In the genomic region with DNA sequence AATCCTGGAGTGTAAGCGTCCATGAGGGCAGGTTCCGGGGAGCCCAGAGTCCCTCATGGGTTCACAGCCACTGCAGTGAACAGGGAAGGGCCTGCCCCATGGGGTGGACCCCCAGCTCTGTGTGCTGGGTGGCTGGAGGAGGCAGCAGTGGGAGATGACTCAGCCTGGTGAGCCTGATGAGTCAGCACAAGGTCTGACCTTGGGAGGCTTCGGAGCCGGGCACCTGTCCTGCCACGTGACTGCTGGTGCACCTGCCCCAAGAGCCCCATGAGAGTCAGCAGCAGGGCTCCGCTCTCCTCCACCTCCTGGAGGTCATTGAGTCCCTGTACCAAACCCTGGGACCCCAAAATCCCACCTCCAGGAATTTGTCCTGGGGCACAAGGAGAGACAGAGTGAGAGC, we compare ENCODE assay signal across 23 cellular contexts.
A peak's percentile ranks its signal among the peaks of the same experiment; 100 is the strongest.
DNase-seq lines count a peak whose midpoint lies in the region; ATAC-seq, FAIRE-seq and TF ChIP-seq lines count a peak whose summit lies in the region.
"Had no signal": no experiment of that assay in that cellular context is flagged by ENCODE, and none has a peak within 500 bp of the region (broad histone marks: within the 10 kb centered on the region; RNA-seq: fewer than 3 reads in every experiment).

No MANE protein-coding gene starts in this region.

- FAIRE-seq in HepG2 (lab: Jason Lieb, UNC) (no peak), urothelium cell line (lab: Jason Lieb, UNC) (peak; percentile 56)
- FAIRE-seq: H54, TTC549 had no signal

- DNase-seq in HepG2 (ENCODE audit: low spot score) (peak; percentile 38), right lobe of liver (no peak), NCI-H2029 treated with DMSO at 0.1 percent for 48 hours (lab: John Stamatoyannopoulos, UW) (peak; percentile 26), urothelium cell line (ENCODE audit: low spot score) (peak; percentile 95), NCI-H1694 (lab: John Stamatoyannopoulos, UW) (no peak)
- DNase-seq: activated CD4-positive, alpha-beta T cell treated with anti-CD3 and anti-CD28 coated beads for 36 hours; CD4-positive, CD25-positive, alpha-beta regulatory T cell; immature natural killer cell; mucosa of descending colon; NCI-H1694 treated with DMSO at 0.1 percent for 48 hours; NCI-H526 treated with DMSO at 0.1 percent for 48 hours; Right ventricle myocardium superior; stimulated activated CD4-positive, alpha-beta T cell treated with anti-CD3 and anti-CD28 coated beads, Interleukin-4, amount 100 ng/mL, for 24 hours; tibial artery had no signal

- TF ChIP-seq CTCF in HepG2 (CRISPR knock-in tag; IDR thresholded peaks at IDR 0.05) (no peak), right lobe of liver (IDR thresholded peaks at IDR 0.05) (no peak), brain (conservative IDR thresholded peaks at IDR 0.05) (no peak)

- H3K4me2 ChIP-seq in HepG2 (ENCODE audit: low read depth, low read length): no peak overlapping the region

- POLR2A ChIA-PET in HepG2 (lab: Yijun Ruan, JAX): no interaction called here

- H3K9me3 Mint-ChIP-seq in brain: peaks cover 0 to 12% (median 4%) of the 10 kb centered on the region in 5 experiments

- CTCF ChIA-PET in HepG2 (lab: Yijun Ruan, JAX; ENCODE audit: low intra/inter-chr PET ratio, low total read pairs): no interaction called here

- H3K9ac ChIP-seq in HepG2 (ENCODE audit: insufficient read depth, low read depth, low read length): no peak overlapping the region

- H3K27ac ChIP-seq in HepG2 (ENCODE audit: extremely low read length, insufficient read depth, low read length) (no peak overlapping the region), right lobe of liver (no peak overlapping the region)
- H3K27ac ChIP-seq: epithelial cell of prostate, tibial artery had no signal

- 8% methylated on average over 2 of the region's 6 CpGs for WGBS in HepG2 (ENCODE audit: low lambda C conversion rate)
- WGBS in right lobe of liver (ENCODE audit: insufficient coverage, low coverage, low lambda C conversion rate, missing lambda C conversion rate): 83% methylated on average over 2 of the region's 6 CpGs

- peaks cover 0 to 6% of the 10 kb centered on the region in 2 experiments; a peak in 2 of 5 replicates for H3K27me3 ChIP-seq in HepG2 (ENCODE audit: control insufficient read depth in 1 of 2, insufficient read depth in 2 of 2, low read length in 2 of 2)
- no peaks in the 10 kb centered on the region for H3K27me3 ChIP-seq in right lobe of liver
- H3K27me3 ChIP-seq: dorsolateral prefrontal cortex, tibial artery had no signal

- H3K36me3 ChIP-seq in HepG2 (replicated peaks in 1 of 2; ENCODE audit: control insufficient read depth in 1 of 2, insufficient read depth in 2 of 2, low read length in 2 of 2): no peaks in the 10 kb centered on the region
- no peaks in the 10 kb centered on the region for H3K36me3 ChIP-seq in right lobe of liver
- H3K36me3 ChIP-seq: tibial artery had no signal

- H3K4me1 ChIP-seq in HepG2 (ENCODE audit: insufficient read depth, low read length) (peaks cover 7% of the 10 kb centered on the region; the same call in 1 of the 2 replicates), right lobe of liver (no peaks in the 10 kb centered on the region)
- H3K4me1 ChIP-seq: tibial artery had no signal

- in situ Hi-C loops in HepG2 (cut with HindIII; ENCODE audit: extremely low pct_ligation_motif_present, low pct_unique_long_range_greater_than_20kb): no loop called here

- intact Hi-C loops in HepG2 (cut with micrococcal nuclease; ENCODE audit: unreplicated experiment): no loop called here
- intact Hi-C loops in right lobe of liver (cut with DNase I): no loop called here

- H3K36me3 Mint-ChIP-seq in brain: peaks cover 26% of the 10 kb centered on the region

- H3K27ac Mint-ChIP-seq in brain: peak overlapping the region; percentile 18 to 84 (median 35)
- H3K27ac Mint-ChIP-seq: activated CD4-positive, alpha-beta T cell treated with anti-CD3 and anti-CD28 coated beads for 36 hours; activated T-helper 17 cell treated with anti-CD3 and anti-CD28 coated beads, Interleukin-2, amount 50 U/mL, for 72 hours; CD4-positive, CD25-positive, alpha-beta regulatory T cell had no signal

- H3K9me3 ChIP-seq in HepG2 (ENCODE audit: low read length) (peaks cover 4% of the 10 kb centered on the region; the same call in 1 of the 2 replicates), right lobe of liver (no peaks in the 10 kb centered on the region)
- H3K9me3 ChIP-seq: mucosa of descending colon, tibial artery had no signal

- no peak overlapping the region for H2AFZ ChIP-seq in HepG2 (ENCODE audit: low read length)

- no peak for TF ChIP-seq RAD21 in HepG2 (CRISPR knock-in tag; IDR thresholded peaks at IDR 0.05)

- TF ChIP-seq EP300 in HepG2 (IDR thresholded peaks at IDR 0.05; ENCODE audit: low read depth in 2 of 2, low read length in 2 of 2): no peak
- TF ChIP-seq EP300 in HepG2 (CRISPR knock-in tag; IDR thresholded peaks at IDR 0.05; ENCODE audit: borderline replicate concordance): no peak

- no peak overlapping the region for H3K4me3 Mint-ChIP-seq in brain
- H3K4me3 Mint-ChIP-seq: activated CD4-positive, alpha-beta T cell treated with anti-CD3 and anti-CD28 coated beads for 36 hours; activated T-helper 17 cell treated with anti-CD3 and anti-CD28 coated beads, Interleukin-2, amount 50 U/mL, for 72 hours; CD4-positive, CD25-positive, alpha-beta regulatory T cell; immature natural killer cell; stimulated activated naive CD8-positive, alpha-beta T cell treated with anti-CD3 and anti-CD28 coated beads, Interleukin-15, Interleukin-2, amounts not matched to agents 100 ng/mL and 50 ng/mL, for 24 hours had no signal

- H3K4me3 ChIP-seq in HepG2 (replicated peaks in 1 of 3; ENCODE audit: insufficient read depth in 1 of 3, low read depth in 2 of 3, low read length in 3 of 3) (no peak overlapping the region), right lobe of liver (no peak overlapping the region)
- H3K4me3 ChIP-seq: dorsolateral prefrontal cortex, mucosa of descending colon, tibial artery had no signal

- no peaks in the 10 kb centered on the region for H3K27me3 Mint-ChIP-seq in brain
- H3K27me3 Mint-ChIP-seq: activated CD4-positive, alpha-beta T cell treated with anti-CD3 and anti-CD28 coated beads for 36 hours; activated T-helper 17 cell treated with anti-CD3 and anti-CD28 coated beads, Interleukin-2, amount 50 U/mL, for 72 hours; CD4-positive, CD25-positive, alpha-beta regulatory T cell; stimulated activated naive CD8-positive, alpha-beta T cell treated with anti-CD3 and anti-CD28 coated beads, Interleukin-15, Interleukin-2, amounts not matched to agents 100 ng/mL and 50 ng/mL, for 24 hours had no signal

- TF ChIP-seq POLR2A in HepG2 (IDR thresholded peaks at IDR 0.05; ENCODE audit: insufficient read depth in 1 of 2, low read depth in 2 of 2, low read length in 2 of 2): no peak
- no peak for TF ChIP-seq POLR2A in right lobe of liver (IDR thresholded peaks at IDR 0.05)

- ATAC-seq in HepG2: peak; percentile 51
- no peak for ATAC-seq in right lobe of liver
- no peak for ATAC-seq in GM18498 (IDR thresholded peaks at IDR 0.05; ENCODE audit: unreplicated experiment)
- ATAC-seq in HG02678 (IDR thresholded peaks at IDR 0.05; ENCODE audit: unreplicated experiment): no peak
- ATAC-seq: activated CD4-positive, alpha-beta T cell treated with anti-CD3 and anti-CD28 coated beads for 36 hours; activated T-helper 17 cell treated with anti-CD3 and anti-CD28 coated beads, Interleukin-2, amount 50 U/mL, for 72 hours; mucosa of descending colon had no signal

- no peaks in the 10 kb centered on the region for H4K20me1 ChIP-seq in HepG2 (ENCODE audit: insufficient read depth, low read length)

- H3K4me1 Mint-ChIP-seq in brain: peaks cover 12% of the 10 kb centered on the region
- H3K4me1 Mint-ChIP-seq: activated CD4-positive, alpha-beta T cell treated with anti-CD3 and anti-CD28 coated beads for 36 hours; activated T-helper 17 cell treated with anti-CD3 and anti-CD28 coated beads, Interleukin-2, amount 50 U/mL, for 72 hours; CD4-positive, CD25-positive, alpha-beta regulatory T cell; immature natural killer cell had no signal

- no TSS peak for BruUV-seq in HepG2 (replicated peaks; lab: Mats Ljungman, UMichigan)

- H3K79me2 ChIP-seq in HepG2 (ENCODE audit: insufficient read depth, low read length): no peaks in the 10 kb centered on the region

TF ChIP-seq in HepG2, 621 proteins besides CTCF, POLR2A, EP300 and RAD21 (continues in another document):
- TF ChIP-seq BHLHE40 (IDR thresholded peaks at IDR 0.05; ENCODE audit: low read length) (peak; percentile 64; the same call in 1 of the 2 replicates), NFE2L2 (IDR thresholded peaks at IDR 0.05; ENCODE audit: low read length) (0 out of 2 replicates have a peak, but pooled peaks have one; percentile 25), KMT2B (CRISPR knock-in tag; IDR thresholded peaks at IDR 0.05) (no peak), PLRG1 (conservative IDR thresholded peaks at IDR 0.05) (no peak), MAFF (IDR thresholded peaks at IDR 0.05; ENCODE audit: low read depth, low read length) (peak; percentile 87)

Comparison
In these comparisons a context has a peak if more than half of its experiments do, and no peak if none do; other contexts are left out.
1. DNase-seq: peak in HepG2 (single experiment), NCI-H2029 treated with DMSO at 0.1 percent for 48 hours (single experiment) and urothelium cell line (single experiment); none in right lobe of liver (0 of 3) and NCI-H1694 (single experiment).